10 cellular contexts compared by ENCODE assay signal in the genomic region with DNA sequence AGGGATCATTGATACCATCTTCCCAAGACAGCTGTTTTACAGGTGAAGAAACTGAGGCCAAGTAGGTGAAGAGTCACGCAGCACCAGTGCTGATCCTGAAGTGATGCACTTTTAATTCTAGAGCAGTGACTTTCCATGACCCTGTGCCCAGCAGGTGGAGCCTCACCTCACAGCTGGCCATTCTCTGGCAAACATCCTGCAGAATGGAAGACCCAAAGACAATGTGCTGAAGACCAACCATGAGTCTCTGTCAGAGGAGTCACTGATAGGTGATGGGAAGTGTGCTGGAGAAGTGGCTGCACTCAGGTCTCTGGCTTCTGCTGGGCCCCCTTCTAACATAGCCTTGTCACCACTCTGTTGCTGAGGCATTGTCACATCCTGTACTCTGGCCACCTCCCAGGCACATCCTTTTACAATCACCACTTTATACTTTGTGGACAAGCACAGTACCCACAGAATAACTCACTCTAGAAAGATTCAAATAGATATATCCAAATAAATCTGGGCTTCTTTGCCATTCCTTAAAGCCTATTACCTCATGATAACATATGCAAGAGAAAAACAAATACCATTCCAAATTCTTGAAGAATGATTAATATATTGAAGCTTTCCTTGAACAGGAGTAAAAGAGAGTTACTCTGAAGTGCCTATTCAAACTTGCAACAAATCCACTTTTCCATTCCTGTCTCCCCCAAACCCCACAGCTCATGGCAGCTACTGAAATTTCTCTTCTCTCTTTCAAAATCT.
A peak's percentile ranks its signal among the peaks of the same experiment; 100 is the strongest.
DNase-seq lines count a peak whose midpoint lies in the region; ATAC-seq and TF ChIP-seq lines count a peak whose summit lies in the region.
"Had no signal": no experiment of that assay in that cellular context is flagged by ENCODE, and none has a peak within 500 bp of the region (broad histone marks: within the 10 kb centered on the region; RNA-seq: fewer than 3 reads in every experiment).

No MANE protein-coding gene starts in this region.

- H2BK5ac ChIP-seq in neuronal stem cell (ENCODE audit: low read length), result no peak overlapping the region

- H3K36me3 ChIP-seq in MG63, result no peaks in the 10 kb centered on the region
- H3K36me3 ChIP-seq in endodermal cell (ENCODE audit: control insufficient read depth, insufficient read depth, low read length), result no peaks in the 10 kb centered on the region
- H3K36me3 ChIP-seq in neuronal stem cell (replicated peaks in 1 of 2; ENCODE audit: control insufficient read depth in 2 of 2, insufficient read depth in 2 of 2, low read length in 2 of 2), result no peaks in the 10 kb centered on the region
- no peaks in the 10 kb centered on the region for H3K36me3 ChIP-seq in Karpas-422 (ENCODE audit: insufficient read depth, low read length)
- H3K36me3 ChIP-seq: spleen had no signal

- no peak overlapping the region for H4K91ac ChIP-seq in neuronal stem cell (ENCODE audit: low read depth, low read length, poor library complexity)

- H3K4me1 ChIP-seq in endodermal cell (ENCODE audit: control insufficient read depth, insufficient read depth, low read length) (no peaks in the 10 kb centered on the region), neuronal stem cell (ENCODE audit: control insufficient read depth in 2 of 2, insufficient read depth in 1 of 2, low read depth in 1 of 2, low read length in 2 of 2) (no peaks in the 10 kb centered on the region), Karpas-422 (ENCODE audit: low read length) (peaks cover 9% of the 10 kb centered on the region)
- H3K4me1 ChIP-seq: spleen had no signal

- H3K27ac ChIP-seq in endodermal cell (ENCODE audit: low read depth, low read length) (no peak overlapping the region), neuronal stem cell (replicated peaks; ENCODE audit: low read length) (no peak overlapping the region), Karpas-422 (ENCODE audit: low read length) (no peak overlapping the region)
- H3K27ac ChIP-seq: spleen had no signal

- H4K20me1 ChIP-seq in Karpas-422 (ENCODE audit: insufficient read depth, low read depth, low read length), result no peaks in the 10 kb centered on the region

- peaks cover 59% of the 10 kb centered on the region for H3K27me3 Mint-ChIP-seq in endodermal cell (ENCODE audit: insufficient read depth)
- peaks cover 20% of the 10 kb centered on the region for H3K27me3 Mint-ChIP-seq in activated T-cell treated with anti-CD3 and anti-CD28 coated beads, Interleukin-2, amount 50 U/mL, for 72 hours (ENCODE audit: low read depth)

- H3K27me3 ChIP-seq in MG63 (no peaks in the 10 kb centered on the region), endodermal cell (ENCODE audit: control insufficient read depth, insufficient read depth, low read length, poor library complexity, severe bottlenecking) (peaks cover 10% of the 10 kb centered on the region), neuronal stem cell (ENCODE audit: control insufficient read depth in 3 of 3, insufficient read depth in 3 of 3, low read depth in 1 of 3, low read length in 3 of 3) (peaks cover 0 to 21% (median 0%) of the 10 kb centered on the region in 3 experiments), Karpas-422 (ENCODE audit: low read length) (no peaks in the 10 kb centered on the region)

- no peaks in the 10 kb centered on the region for H3K9me3 Mint-ChIP-seq in endodermal cell
- no peaks in the 10 kb centered on the region for H3K9me3 Mint-ChIP-seq in activated T-cell treated with anti-CD3 and anti-CD28 coated beads, Interleukin-2, amount 50 U/mL, for 72 hours
- H3K9me3 Mint-ChIP-seq: activated B cell treated with CpG ODN at 0.5 μM for 24 hours had no signal

- no peak overlapping the region for H3K27ac Mint-ChIP-seq in endodermal cell
- no peak overlapping the region for H3K27ac Mint-ChIP-seq in activated T-cell treated with anti-CD3 and anti-CD28 coated beads, Interleukin-2, amount 50 U/mL, for 72 hours
- H3K27ac Mint-ChIP-seq: activated B cell treated with CpG ODN at 0.5 μM for 24 hours had no signal

- H3K4me3 ChIP-seq in MG63 (no peak overlapping the region), endodermal cell (ENCODE audit: low read length) (no peak overlapping the region), neuronal stem cell (ENCODE audit: low read length in 2 of 2) (no peak overlapping the region), Karpas-422 (ENCODE audit: low read length) (no peak overlapping the region)
- H3K4me3 ChIP-seq: spleen had no signal

- H3K4me3 Mint-ChIP-seq in endodermal cell, result no peak overlapping the region
- H3K4me3 Mint-ChIP-seq in activated T-cell treated with anti-CD3 and anti-CD28 coated beads, Interleukin-2, amount 50 U/mL, for 72 hours, result no peak overlapping the region
- H3K4me3 Mint-ChIP-seq: activated B cell treated with CpG ODN at 0.5 μM for 24 hours had no signal

- peak; percentile 11 for DNase-seq in COLO668 (lab: John Stamatoyannopoulos, UW; ENCODE audit: unreplicated experiment)
- DNase-seq in MG63, result peak; percentile 22
- peak; percentile 78 for DNase-seq in endodermal cell
- DNase-seq in neuronal stem cell (ENCODE audit: low spot score), result no peak
- no peak for DNase-seq in Karpas-422
- DNase-seq in activated T-cell treated with anti-CD3 and anti-CD28 coated beads, Interleukin-2, amount 50 U/mL, for 72 hours, result no peak
- DNase-seq: activated B cell treated with CpG ODN at 0.5 μM for 24 hours, spleen had no signal

- WGBS in endodermal cell (ENCODE audit: insufficient coverage in 1 of 2, insufficient read length in 1 of 2), 2 experiments, result 84 to 88% methylated on average over 1 of the region's 1 CpG
- no CpG with 5 or more reads among the region's 1 CpG for WGBS in neuronal stem cell (ENCODE audit: extremely low coverage in 2 of 2, insufficient read length in 2 of 2, insufficient replicate concordance in 1 of 2), 2 donors

- no peak overlapping the region for H2BK12ac ChIP-seq in neuronal stem cell (ENCODE audit: low read length)

- no peak overlapping the region for H3K14ac ChIP-seq in neuronal stem cell (ENCODE audit: low read length)

- H3K23ac ChIP-seq in neuronal stem cell (ENCODE audit: low read depth, low read length, poor library complexity), result no peak overlapping the region

- H3K36me3 Mint-ChIP-seq in endodermal cell (ENCODE audit: low read depth), result no peaks in the 10 kb centered on the region
- no peaks in the 10 kb centered on the region for H3K36me3 Mint-ChIP-seq in activated T-cell treated with anti-CD3 and anti-CD28 coated beads, Interleukin-2, amount 50 U/mL, for 72 hours (ENCODE audit: insufficient read depth in 2 of 2)

- no peak overlapping the region for H2AK5ac ChIP-seq in neuronal stem cell (ENCODE audit: low read depth, low read length)

- H2AFZ ChIP-seq in neuronal stem cell (ENCODE audit: low read length) (no peak overlapping the region), Karpas-422 (ENCODE audit: low read length) (no peak overlapping the region)

- no peaks in the 10 kb centered on the region for H3K79me2 ChIP-seq in Karpas-422 (ENCODE audit: low read length)

- H3K4ac ChIP-seq in neuronal stem cell (ENCODE audit: low read length), result no peak overlapping the region

- no peak overlapping the region for H2BK120ac ChIP-seq in neuronal stem cell (ENCODE audit: low read depth, low read length)

- H3K9me3 ChIP-seq in MG63 (no peaks in the 10 kb centered on the region), endodermal cell (ENCODE audit: control insufficient read depth, low read length) (no peaks in the 10 kb centered on the region), neuronal stem cell (replicated peaks in 1 of 2; ENCODE audit: control insufficient read depth in 2 of 2, insufficient read depth in 1 of 2, low read depth in 1 of 2, low read length in 2 of 2) (no peaks in the 10 kb centered on the region), Karpas-422 (ENCODE audit: low read length) (no peaks in the 10 kb centered on the region)
- H3K9me3 ChIP-seq: spleen had no signal

- H3K9ac ChIP-seq in endodermal cell (ENCODE audit: extremely low read depth, low read length, poor library complexity, severe bottlenecking) (no peak overlapping the region), neuronal stem cell (ENCODE audit: low read depth, low read length, poor library complexity) (no peak overlapping the region), Karpas-422 (ENCODE audit: low read length) (no peak overlapping the region)

- TF ChIP-seq CTCF in endodermal cell (conservative IDR thresholded peaks at IDR 0.05), result peak; percentile 74

- no peak overlapping the region for H4K8ac ChIP-seq in neuronal stem cell (ENCODE audit: low read depth, low read length)

- no peaks in the 10 kb centered on the region for H3K9me2 ChIP-seq in Karpas-422 (replicated peaks; ENCODE audit: insufficient read depth, low read length)

- H3K4me2 ChIP-seq in neuronal stem cell (ENCODE audit: insufficient read depth, low read length, poor library complexity, severe bottlenecking) (no peak overlapping the region), Karpas-422 (ENCODE audit: low read depth, low read length, poor library complexity, severe bottlenecking) (no peak overlapping the region)

- no peaks in the 10 kb centered on the region for H3K79me1 ChIP-seq in neuronal stem cell (ENCODE audit: low read depth, low read length)

- no peak overlapping the region for H2BK15ac ChIP-seq in neuronal stem cell (ENCODE audit: low read length)

- peak overlapping the region; percentile 11 for H3K18ac ChIP-seq in neuronal stem cell (ENCODE audit: low read length)

- ATAC-seq in HG03378 (IDR thresholded peaks at IDR 0.05; ENCODE audit: unreplicated experiment), result no peak
- no peak for ATAC-seq in GM21367 (IDR thresholded peaks at IDR 0.05; ENCODE audit: unreplicated experiment)
- no peak for ATAC-seq in activated T-cell treated with anti-CD3 and anti-CD28 coated beads, Interleukin-2, amount 50 U/mL, for 72 hours (replicated peaks in 1 of 2)

- peaks cover 4% of the 10 kb centered on the region for H3K4me1 Mint-ChIP-seq in endodermal cell
- no peaks in the 10 kb centered on the region for H3K4me1 Mint-ChIP-seq in activated T-cell treated with anti-CD3 and anti-CD28 coated beads, Interleukin-2, amount 50 U/mL, for 72 hours (ENCODE audit: low read depth)

Comparison
In these comparisons a context has a peak if more than half of its experiments do, and no peak if none do; other contexts are left out.
1. DNase-seq: peak in COLO668 (single experiment), MG63 (single experiment) and endodermal cell (single experiment); none in neuronal stem cell (single experiment), Karpas-422 (single experiment) and activated T-cell treated with anti-CD3 and anti-CD28 coated beads, Interleukin-2, amount 50 U/mL, for 72 hours (0 of 2).